ENCODE assay signal across 12 cellular contexts in the genomic region with DNA sequence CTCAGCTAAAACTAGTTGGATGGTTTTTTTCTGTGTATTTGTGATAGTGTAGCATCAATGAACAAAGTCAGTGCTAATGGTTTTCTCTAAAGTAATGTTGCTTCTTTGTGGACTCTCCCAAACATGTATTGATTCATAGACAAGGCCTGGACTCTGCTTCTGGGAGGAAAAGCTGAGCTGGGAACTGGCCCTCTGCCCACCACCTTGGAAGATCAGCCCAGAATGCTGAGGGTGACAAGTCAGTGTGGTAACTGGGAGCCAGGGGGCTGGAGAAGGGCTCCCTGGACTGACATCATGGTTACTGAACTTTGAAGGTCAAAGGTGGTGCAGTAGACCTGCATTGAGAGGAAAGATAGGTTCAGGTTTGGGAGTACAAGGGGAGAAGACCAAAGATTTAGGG. TPM values are rescaled to one million over a fixed set of nuclear protein-coding genes. Genes with fewer than 3 reads are reported as not detected.
DNase-seq lines count a peak whose midpoint lies in the region; ATAC-seq and TF ChIP-seq lines count a peak whose summit lies in the region.
"Had no signal": no experiment of that assay in that cellular context is flagged by ENCODE, and none has a peak within 500 bp of the region (broad histone marks: within the 10 kb centered on the region; RNA-seq: fewer than 3 reads in every experiment).

No MANE protein-coding gene starts in this region.

- peaks cover 28% of the 10 kb centered on the region for H3K4me1 ChIP-seq in right cardiac atrium (ENCODE audit: control insufficient read depth, insufficient read depth, low read length)

- H3K4me3 Mint-ChIP-seq in activated naive CD8-positive, alpha-beta T cell treated with anti-CD3 and anti-CD28 coated beads, Interleukin-2, amount 50 U/mL, for 24 hours, result peak overlapping the region; percentile 89
- peak overlapping the region; percentile 88 for H3K4me3 Mint-ChIP-seq in stimulated activated effector memory CD8-positive, alpha-beta T cell treated with anti-CD3 and anti-CD28 coated beads, Interleukin-12 subunit alpha, Interleukin-12 subunit beta, amount 100 ng/mL, for 72 hours
- H3K4me3 Mint-ChIP-seq in WTC11, result no peak overlapping the region
- no peak overlapping the region for H3K4me3 Mint-ChIP-seq in activated naive CD4-positive, alpha-beta T cell treated with anti-CD3 and anti-CD28 coated beads, Interleukin-2, amount 10 ng/mL, durations not matched to agents 7 days and 5 days

- H3K9me3 ChIP-seq in right cardiac atrium (ENCODE audit: control insufficient read depth, low read length), result no peaks in the 10 kb centered on the region

- H3K27me3 ChIP-seq in right cardiac atrium (ENCODE audit: control insufficient read depth, insufficient read depth), result no peaks in the 10 kb centered on the region

- H3K27me3 Mint-ChIP-seq in activated naive CD8-positive, alpha-beta T cell treated with anti-CD3 and anti-CD28 coated beads, Interleukin-2, amount 50 U/mL, for 24 hours, result no peaks in the 10 kb centered on the region
- H3K27me3 Mint-ChIP-seq in WTC11 (ENCODE audit: low read depth), result peaks cover 13% of the 10 kb centered on the region
- peaks cover 49% of the 10 kb centered on the region for H3K27me3 Mint-ChIP-seq in activated naive CD4-positive, alpha-beta T cell treated with anti-CD3 and anti-CD28 coated beads, Interleukin-2, amount 10 ng/mL, durations not matched to agents 7 days and 5 days
- H3K27me3 Mint-ChIP-seq: T-cell had no signal

- CTCF ChIA-PET in WTC11 (lab: Charles Lee), result no interaction called here
- CTCF ChIA-PET in activated naive CD4-positive, alpha-beta T cell treated with anti-CD3 and anti-CD28 coated beads, Interleukin-2, amount 10 ng/mL, durations not matched to agents 7 days and 5 days (lab: Charles Lee), result interaction anchor here (0.6 to 1.7 kb wide), 3 partner anchors 21 to 56 kb away, joined by 3 to 4 read pairs (median 4); no protein-coding TSS in a partner anchor

- POLR2A ChIA-PET in WTC11 (lab: Charles Lee), result interaction anchor here (0.5 to 1.3 kb wide), 2 partner anchors 57 to 64 kb away, joined by 3 read pairs; a partner anchor contains a TSS

- H3K27ac Mint-ChIP-seq in activated naive CD8-positive, alpha-beta T cell treated with anti-CD3 and anti-CD28 coated beads, Interleukin-2, amount 50 U/mL, for 24 hours, result peak overlapping the region; percentile 46
- peak overlapping the region; percentile 33 for H3K27ac Mint-ChIP-seq in stimulated activated effector memory CD8-positive, alpha-beta T cell treated with anti-CD3 and anti-CD28 coated beads, Interleukin-12 subunit alpha, Interleukin-12 subunit beta, amount 100 ng/mL, for 72 hours
- H3K27ac Mint-ChIP-seq in WTC11, result no peak overlapping the region
- H3K27ac Mint-ChIP-seq in activated naive CD4-positive, alpha-beta T cell treated with anti-CD3 and anti-CD28 coated beads, Interleukin-2, amount 10 ng/mL, durations not matched to agents 7 days and 5 days, result no peak overlapping the region

- H3K4me3 ChIP-seq in right cardiac atrium (ENCODE audit: low read length), result peak overlapping the region; percentile 86

- H3K9me3 Mint-ChIP-seq in activated naive CD8-positive, alpha-beta T cell treated with anti-CD3 and anti-CD28 coated beads, Interleukin-2, amount 50 U/mL, for 24 hours, result no peaks in the 10 kb centered on the region
- H3K9me3 Mint-ChIP-seq in stimulated activated effector memory CD8-positive, alpha-beta T cell treated with anti-CD3 and anti-CD28 coated beads, Interleukin-12 subunit alpha, Interleukin-12 subunit beta, amount 100 ng/mL, for 72 hours, result no peaks in the 10 kb centered on the region
- H3K9me3 Mint-ChIP-seq in WTC11, result no peaks in the 10 kb centered on the region
- H3K9me3 Mint-ChIP-seq in activated naive CD4-positive, alpha-beta T cell treated with anti-CD3 and anti-CD28 coated beads, Interleukin-2, amount 10 ng/mL, durations not matched to agents 7 days and 5 days, result no peaks in the 10 kb centered on the region
- H3K9me3 Mint-ChIP-seq: T-cell had no signal

- H3K27ac ChIP-seq in right cardiac atrium (ENCODE audit: low read length), result peak overlapping the region; percentile 70

- intact Hi-C loops in right cardiac atrium (cut with DNase I), result loop anchor here in 3 of 4 donors (5.0 to 10.0 kb wide), 3 partner anchors 40 to 168 kb away; a partner anchor contains a TSS

- no peak for ATAC-seq in activated naive CD8-positive, alpha-beta T cell treated with anti-CD3 and anti-CD28 coated beads, Interleukin-2, amount 50 U/mL, for 24 hours
- no peak for ATAC-seq in right cardiac atrium
- no peak for ATAC-seq in stimulated activated effector memory CD8-positive, alpha-beta T cell treated with anti-CD3 and anti-CD28 coated beads, Interleukin-12 subunit alpha, Interleukin-12 subunit beta, amount 100 ng/mL, for 72 hours
- ATAC-seq in WTC11, result no peak
- ATAC-seq: T-cell had no signal

- H3K4me1 Mint-ChIP-seq in activated naive CD8-positive, alpha-beta T cell treated with anti-CD3 and anti-CD28 coated beads, Interleukin-2, amount 50 U/mL, for 24 hours, result peaks cover 76% of the 10 kb centered on the region
- H3K4me1 Mint-ChIP-seq in stimulated activated effector memory CD8-positive, alpha-beta T cell treated with anti-CD3 and anti-CD28 coated beads, Interleukin-12 subunit alpha, Interleukin-12 subunit beta, amount 100 ng/mL, for 72 hours, result peaks cover 70% of the 10 kb centered on the region
- peaks cover 46% of the 10 kb centered on the region for H3K4me1 Mint-ChIP-seq in WTC11
- H3K4me1 Mint-ChIP-seq in activated naive CD4-positive, alpha-beta T cell treated with anti-CD3 and anti-CD28 coated beads, Interleukin-2, amount 10 ng/mL, durations not matched to agents 7 days and 5 days, result peaks cover 44% of the 10 kb centered on the region

- DNase-seq in GM03348 (ENCODE audit: low spot score) (peak; percentile 58), right cardiac atrium (peak; percentile 64 to 82 (median 65)), WTC11 (ENCODE audit: low spot score) (no peak), DMS53 treated with DMSO at 0.1 percent for 48 hours (lab: John Stamatoyannopoulos, UW; ENCODE audit: unreplicated experiment) (no peak), NCI-H2227 (lab: John Stamatoyannopoulos, UW; ENCODE audit: unreplicated experiment) (no peak)
- DNase-seq in activated naive CD8-positive, alpha-beta T cell treated with anti-CD3 and anti-CD28 coated beads, Interleukin-2, amount 50 U/mL, for 24 hours, result no peak
- no peak for DNase-seq in stimulated activated effector memory CD8-positive, alpha-beta T cell treated with anti-CD3 and anti-CD28 coated beads, Interleukin-12 subunit alpha, Interleukin-12 subunit beta, amount 100 ng/mL, for 72 hours (ENCODE audit: low spot score in 2 of 2)
- DNase-seq in activated naive CD4-positive, alpha-beta T cell treated with anti-CD3 and anti-CD28 coated beads, Interleukin-2, amount 10 ng/mL, durations not matched to agents 7 days and 5 days, result no peak
- DNase-seq: effector CD4-positive, alpha-beta T cell; NCI-H345; stimulated activated CD8-positive, alpha-beta memory T cell treated with anti-CD3 and anti-CD28 coated beads, Interleukin-4, amount 100 ng/mL, for 48 hours; T-cell had no signal

- no peak for TF ChIP-seq CTCF in WTC11 (IDR thresholded peaks at IDR 0.05)

- H3K36me3 Mint-ChIP-seq in activated naive CD8-positive, alpha-beta T cell treated with anti-CD3 and anti-CD28 coated beads, Interleukin-2, amount 50 U/mL, for 24 hours (ENCODE audit: low read depth), result peaks cover 21% of the 10 kb centered on the region
- H3K36me3 Mint-ChIP-seq in stimulated activated effector memory CD8-positive, alpha-beta T cell treated with anti-CD3 and anti-CD28 coated beads, Interleukin-12 subunit alpha, Interleukin-12 subunit beta, amount 100 ng/mL, for 72 hours, result peaks cover 20% of the 10 kb centered on the region
- H3K36me3 Mint-ChIP-seq in WTC11, result no peaks in the 10 kb centered on the region
- no peaks in the 10 kb centered on the region for H3K36me3 Mint-ChIP-seq in activated naive CD4-positive, alpha-beta T cell treated with anti-CD3 and anti-CD28 coated beads, Interleukin-2, amount 10 ng/mL, durations not matched to agents 7 days and 5 days

TF ChIP-seq in WTC11, 78 proteins besides CTCF, POLR2A, EP300 and RAD21 (continues in another document):
- TF ChIP-seq, protein P1, sequence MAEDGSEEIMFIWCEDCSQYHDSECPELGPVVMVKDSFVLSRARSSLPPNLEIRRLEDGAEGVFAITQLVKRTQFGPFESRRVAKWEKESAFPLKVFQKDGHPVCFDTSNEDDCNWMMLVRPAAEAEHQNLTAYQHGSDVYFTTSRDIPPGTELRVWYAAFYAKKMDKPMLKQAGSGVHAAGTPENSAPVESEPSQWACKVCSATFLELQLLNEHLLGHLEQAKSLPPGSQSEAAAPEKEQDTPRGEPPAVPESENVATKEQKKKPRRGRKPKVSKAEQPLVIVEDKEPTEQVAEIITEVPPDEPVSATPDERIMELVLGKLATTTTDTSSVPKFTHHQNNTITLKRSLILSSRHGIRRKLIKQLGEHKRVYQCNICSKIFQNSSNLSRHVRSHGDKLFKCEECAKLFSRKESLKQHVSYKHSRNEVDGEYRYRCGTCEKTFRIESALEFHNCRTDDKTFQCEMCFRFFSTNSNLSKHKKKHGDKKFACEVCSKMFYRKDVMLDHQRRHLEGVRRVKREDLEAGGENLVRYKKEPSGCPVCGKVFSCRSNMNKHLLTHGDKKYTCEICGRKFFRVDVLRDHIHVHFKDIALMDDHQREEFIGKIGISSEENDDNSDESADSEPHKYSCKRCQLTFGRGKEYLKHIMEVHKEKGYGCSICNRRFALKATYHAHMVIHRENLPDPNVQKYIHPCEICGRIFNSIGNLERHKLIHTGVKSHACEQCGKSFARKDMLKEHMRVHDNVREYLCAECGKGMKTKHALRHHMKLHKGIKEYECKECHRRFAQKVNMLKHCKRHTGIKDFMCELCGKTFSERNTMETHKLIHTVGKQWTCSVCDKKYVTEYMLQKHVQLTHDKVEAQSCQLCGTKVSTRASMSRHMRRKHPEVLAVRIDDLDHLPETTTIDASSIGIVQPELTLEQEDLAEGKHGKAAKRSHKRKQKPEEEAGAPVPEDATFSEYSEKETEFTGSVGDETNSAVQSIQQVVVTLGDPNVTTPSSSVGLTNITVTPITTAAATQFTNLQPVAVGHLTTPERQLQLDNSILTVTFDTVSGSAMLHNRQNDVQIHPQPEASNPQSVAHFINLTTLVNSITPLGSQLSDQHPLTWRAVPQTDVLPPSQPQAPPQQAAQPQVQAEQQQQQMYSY (CRISPR knock-in tag; IDR thresholded peaks at IDR 0.05), result no peak
- no peak for TF ChIP-seq FOXJ3 (CRISPR knock-in tag; IDR thresholded peaks at IDR 0.05; ENCODE audit: borderline replicate concordance)
- no peak for TF ChIP-seq ZNF219 (CRISPR knock-in tag; IDR thresholded peaks at IDR 0.05; ENCODE audit: borderline replicate concordance)
- no peak for TF ChIP-seq RORB (CRISPR knock-in tag; IDR thresholded peaks at IDR 0.05)
- no peak for TF ChIP-seq GABPB1 (CRISPR knock-in tag; IDR thresholded peaks at IDR 0.05)
- TF ChIP-seq TEAD4 (CRISPR knock-in tag; IDR thresholded peaks at IDR 0.05), result no peak
- TF ChIP-seq GTF2I (CRISPR knock-in tag; conservative IDR thresholded peaks at IDR 0.05), result no peak
- TF ChIP-seq ZNF423 (CRISPR knock-in tag; IDR thresholded peaks at IDR 0.05), result no peak
- TF ChIP-seq NR2C2 (CRISPR knock-in tag; IDR thresholded peaks at IDR 0.05), result no peak

RNA-seq across cellular contexts. Expression of a gene that starts 3.0 kb away (rescaled TPM):
- total RNA-seq in right cardiac atrium, result 10 to 100 TPM; 41.3 to 52.3 (median 48.5) TPM
- 14.6 TPM for polyA plus RNA-seq in right cardiac atrium
- total RNA-seq in WTC11 (2021), result 3.7 to 7.2 TPM (median 4.2 TPM) in 3 replicates

RNA-seq across cellular contexts. Expression of a gene that starts 56.5 kb away (rescaled TPM):
- 10 to 100 TPM; 11.9 to 20.1 (median 15.2) TPM for total RNA-seq in right cardiac atrium
- polyA plus RNA-seq in right cardiac atrium, result 10.3 TPM
- 32.0 to 37.7 TPM (median 32.9 TPM) in 3 replicates for total RNA-seq in WTC11 (2021)

Comparison
In these comparisons a context has a peak if more than half of its experiments do, and no peak if none do; other contexts are left out.
1. DNase-seq: peak in GM03348 (single experiment) and right cardiac atrium (3 of 3); none in activated naive CD8-positive, alpha-beta T cell treated with anti-CD3 and anti-CD28 coated beads, Interleukin-2, amount 50 U/mL, for 24 hours (single experiment), stimulated activated effector memory CD8-positive, alpha-beta T cell treated with anti-CD3 and anti-CD28 coated beads, Interleukin-12 subunit alpha, Interleukin-12 subunit beta, amount 100 ng/mL, for 72 hours (0 of 2), WTC11 (single experiment), DMS53 treated with DMSO at 0.1 percent for 48 hours (single experiment), activated naive CD4-positive, alpha-beta T cell treated with anti-CD3 and anti-CD28 coated beads, Interleukin-2, amount 10 ng/mL, durations not matched to agents 7 days and 5 days (single experiment) and NCI-H2227 (single experiment).
2. H3K27ac Mint-ChIP-seq: peak in activated naive CD8-positive, alpha-beta T cell treated with anti-CD3 and anti-CD28 coated beads, Interleukin-2, amount 50 U/mL, for 24 hours (single experiment) and stimulated activated effector memory CD8-positive, alpha-beta T cell treated with anti-CD3 and anti-CD28 coated beads, Interleukin-12 subunit alpha, Interleukin-12 subunit beta, amount 100 ng/mL, for 72 hours (single experiment); none in WTC11 (single experiment) and activated naive CD4-positive, alpha-beta T cell treated with anti-CD3 and anti-CD28 coated beads, Interleukin-2, amount 10 ng/mL, durations not matched to agents 7 days and 5 days (single experiment).
3. H3K4me3 Mint-ChIP-seq: peak in activated naive CD8-positive, alpha-beta T cell treated with anti-CD3 and anti-CD28 coated beads, Interleukin-2, amount 50 U/mL, for 24 hours (single experiment) and stimulated activated effector memory CD8-positive, alpha-beta T cell treated with anti-CD3 and anti-CD28 coated beads, Interleukin-12 subunit alpha, Interleukin-12 subunit beta, amount 100 ng/mL, for 72 hours (single experiment); none in WTC11 (single experiment) and activated naive CD4-positive, alpha-beta T cell treated with anti-CD3 and anti-CD28 coated beads, Interleukin-2, amount 10 ng/mL, durations not matched to agents 7 days and 5 days (single experiment).